1 cellular context compared by ENCODE assay signal in the genomic region with DNA sequence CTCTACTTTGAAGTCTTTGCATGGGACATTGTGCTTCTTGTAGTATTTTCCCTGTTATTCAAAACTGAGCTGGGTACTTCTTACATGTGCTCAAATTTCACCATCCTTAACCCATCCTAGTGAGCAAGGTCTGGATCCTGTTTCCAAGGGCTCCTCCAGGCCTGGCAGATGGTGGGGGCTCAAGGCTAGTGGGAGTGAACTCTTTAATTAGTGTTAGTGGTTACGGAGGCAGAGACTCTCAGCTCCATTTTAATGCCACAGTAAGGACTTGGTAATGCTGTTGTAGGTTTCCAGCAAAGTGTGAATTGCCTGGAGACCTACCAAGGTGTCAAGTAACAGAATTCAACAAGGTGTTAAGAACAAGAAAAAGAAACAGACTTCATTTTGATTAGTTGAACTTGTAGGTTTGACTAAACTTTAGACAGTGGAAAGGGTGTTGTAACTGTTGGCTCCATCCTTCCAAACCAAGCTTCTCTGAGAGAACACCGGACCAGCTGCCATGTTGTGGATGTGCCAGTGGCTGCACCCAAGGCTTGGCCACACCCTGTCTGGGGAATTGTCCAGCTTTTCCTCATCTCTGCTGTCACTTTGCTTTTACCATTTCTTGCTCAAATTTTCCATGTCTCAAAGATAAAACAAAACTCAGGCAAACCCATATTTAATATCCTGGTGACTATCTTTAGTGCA.
TF ChIP-seq lines count a peak whose summit lies in the region.

No MANE protein-coding gene starts in this region.

TF ChIP-seq in K562, 482 proteins besides CTCF, POLR2A, EP300 and RAD21:
- TF ChIP-seq SMARCE1 (IDR thresholded peaks at IDR 0.05): no peak
- TF ChIP-seq ZNF507 (tag; conservative IDR thresholded peaks at IDR 0.05): no peak
- TF ChIP-seq MAZ (CRISPR knock-in tag; conservative IDR thresholded peaks at IDR 0.05 in 1 of 2, IDR thresholded peaks at IDR 0.05 in 1 of 2): no peak
- TF ChIP-seq, protein P1, sequence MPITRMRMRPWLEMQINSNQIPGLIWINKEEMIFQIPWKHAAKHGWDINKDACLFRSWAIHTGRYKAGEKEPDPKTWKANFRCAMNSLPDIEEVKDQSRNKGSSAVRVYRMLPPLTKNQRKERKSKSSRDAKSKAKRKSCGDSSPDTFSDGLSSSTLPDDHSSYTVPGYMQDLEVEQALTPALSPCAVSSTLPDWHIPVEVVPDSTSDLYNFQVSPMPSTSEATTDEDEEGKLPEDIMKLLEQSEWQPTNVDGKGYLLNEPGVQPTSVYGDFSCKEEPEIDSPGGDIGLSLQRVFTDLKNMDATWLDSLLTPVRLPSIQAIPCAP (CRISPR knock-in tag; IDR thresholded peaks at IDR 0.05; ENCODE audit: borderline replicate concordance): no peak
- no peak for TF ChIP-seq FUS (optimal IDR thresholded peaks at IDR 0.05; ENCODE audit: low read depth, low read length)
- TF ChIP-seq MIER1 (IDR thresholded peaks at IDR 0.05; ENCODE audit: low read depth): no peak
- TF ChIP-seq, protein P2, sequence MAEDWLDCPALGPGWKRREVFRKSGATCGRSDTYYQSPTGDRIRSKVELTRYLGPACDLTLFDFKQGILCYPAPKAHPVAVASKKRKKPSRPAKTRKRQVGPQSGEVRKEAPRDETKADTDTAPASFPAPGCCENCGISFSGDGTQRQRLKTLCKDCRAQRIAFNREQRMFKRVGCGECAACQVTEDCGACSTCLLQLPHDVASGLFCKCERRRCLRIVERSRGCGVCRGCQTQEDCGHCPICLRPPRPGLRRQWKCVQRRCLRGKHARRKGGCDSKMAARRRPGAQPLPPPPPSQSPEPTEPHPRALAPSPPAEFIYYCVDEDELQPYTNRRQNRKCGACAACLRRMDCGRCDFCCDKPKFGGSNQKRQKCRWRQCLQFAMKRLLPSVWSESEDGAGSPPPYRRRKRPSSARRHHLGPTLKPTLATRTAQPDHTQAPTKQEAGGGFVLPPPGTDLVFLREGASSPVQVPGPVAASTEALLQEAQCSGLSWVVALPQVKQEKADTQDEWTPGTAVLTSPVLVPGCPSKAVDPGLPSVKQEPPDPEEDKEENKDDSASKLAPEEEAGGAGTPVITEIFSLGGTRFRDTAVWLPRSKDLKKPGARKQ (CRISPR knock-in tag; IDR thresholded peaks at IDR 0.05): no peak
- TF ChIP-seq, protein P3, sequence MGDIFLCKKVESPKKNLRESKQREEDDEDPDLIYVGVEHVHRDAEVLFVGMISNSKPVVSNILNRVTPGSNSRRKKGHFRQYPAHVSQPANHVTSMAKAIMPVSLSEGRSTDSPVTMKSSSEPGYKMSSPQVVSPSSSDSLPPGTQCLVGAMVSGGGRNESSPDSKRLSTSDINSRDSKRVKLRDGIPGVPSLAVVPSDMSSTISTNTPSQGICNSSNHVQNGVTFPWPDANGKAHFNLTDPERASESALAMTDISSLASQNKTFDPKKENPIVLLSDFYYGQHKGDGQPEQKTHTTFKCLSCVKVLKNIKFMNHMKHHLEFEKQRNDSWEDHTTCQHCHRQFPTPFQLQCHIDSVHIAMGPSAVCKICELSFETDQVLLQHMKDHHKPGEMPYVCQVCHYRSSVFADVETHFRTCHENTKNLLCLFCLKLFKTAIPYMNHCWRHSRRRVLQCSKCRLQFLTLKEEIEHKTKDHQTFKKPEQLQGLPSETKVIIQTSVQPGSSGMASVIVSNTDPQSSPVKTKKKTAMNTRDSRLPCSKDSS (IDR thresholded peaks at IDR 0.05; ENCODE audit: low read depth, partially characterized antibody): no peak
- TF ChIP-seq, protein P4, sequence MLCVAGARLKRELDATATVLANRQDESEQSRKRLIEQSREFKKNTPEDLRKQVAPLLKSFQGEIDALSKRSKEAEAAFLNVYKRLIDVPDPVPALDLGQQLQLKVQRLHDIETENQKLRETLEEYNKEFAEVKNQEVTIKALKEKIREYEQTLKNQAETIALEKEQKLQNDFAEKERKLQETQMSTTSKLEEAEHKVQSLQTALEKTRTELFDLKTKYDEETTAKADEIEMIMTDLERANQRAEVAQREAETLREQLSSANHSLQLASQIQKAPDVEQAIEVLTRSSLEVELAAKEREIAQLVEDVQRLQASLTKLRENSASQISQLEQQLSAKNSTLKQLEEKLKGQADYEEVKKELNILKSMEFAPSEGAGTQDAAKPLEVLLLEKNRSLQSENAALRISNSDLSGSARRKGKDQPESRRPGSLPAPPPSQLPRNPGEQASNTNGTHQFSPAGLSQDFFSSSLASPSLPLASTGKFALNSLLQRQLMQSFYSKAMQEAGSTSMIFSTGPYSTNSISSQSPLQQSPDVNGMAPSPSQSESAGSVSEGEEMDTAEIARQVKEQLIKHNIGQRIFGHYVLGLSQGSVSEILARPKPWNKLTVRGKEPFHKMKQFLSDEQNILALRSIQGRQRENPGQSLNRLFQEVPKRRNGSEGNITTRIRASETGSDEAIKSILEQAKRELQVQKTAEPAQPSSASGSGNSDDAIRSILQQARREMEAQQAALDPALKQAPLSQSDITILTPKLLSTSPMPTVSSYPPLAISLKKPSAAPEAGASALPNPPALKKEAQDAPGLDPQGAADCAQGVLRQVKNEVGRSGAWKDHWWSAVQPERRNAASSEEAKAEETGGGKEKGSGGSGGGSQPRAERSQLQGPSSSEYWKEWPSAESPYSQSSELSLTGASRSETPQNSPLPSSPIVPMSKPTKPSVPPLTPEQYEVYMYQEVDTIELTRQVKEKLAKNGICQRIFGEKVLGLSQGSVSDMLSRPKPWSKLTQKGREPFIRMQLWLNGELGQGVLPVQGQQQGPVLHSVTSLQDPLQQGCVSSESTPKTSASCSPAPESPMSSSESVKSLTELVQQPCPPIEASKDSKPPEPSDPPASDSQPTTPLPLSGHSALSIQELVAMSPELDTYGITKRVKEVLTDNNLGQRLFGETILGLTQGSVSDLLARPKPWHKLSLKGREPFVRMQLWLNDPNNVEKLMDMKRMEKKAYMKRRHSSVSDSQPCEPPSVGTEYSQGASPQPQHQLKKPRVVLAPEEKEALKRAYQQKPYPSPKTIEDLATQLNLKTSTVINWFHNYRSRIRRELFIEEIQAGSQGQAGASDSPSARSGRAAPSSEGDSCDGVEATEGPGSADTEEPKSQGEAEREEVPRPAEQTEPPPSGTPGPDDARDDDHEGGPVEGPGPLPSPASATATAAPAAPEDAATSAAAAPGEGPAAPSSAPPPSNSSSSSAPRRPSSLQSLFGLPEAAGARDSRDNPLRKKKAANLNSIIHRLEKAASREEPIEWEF (CRISPR knock-in tag; IDR thresholded peaks at IDR 0.05): no peak
- TF ChIP-seq, protein P5, sequence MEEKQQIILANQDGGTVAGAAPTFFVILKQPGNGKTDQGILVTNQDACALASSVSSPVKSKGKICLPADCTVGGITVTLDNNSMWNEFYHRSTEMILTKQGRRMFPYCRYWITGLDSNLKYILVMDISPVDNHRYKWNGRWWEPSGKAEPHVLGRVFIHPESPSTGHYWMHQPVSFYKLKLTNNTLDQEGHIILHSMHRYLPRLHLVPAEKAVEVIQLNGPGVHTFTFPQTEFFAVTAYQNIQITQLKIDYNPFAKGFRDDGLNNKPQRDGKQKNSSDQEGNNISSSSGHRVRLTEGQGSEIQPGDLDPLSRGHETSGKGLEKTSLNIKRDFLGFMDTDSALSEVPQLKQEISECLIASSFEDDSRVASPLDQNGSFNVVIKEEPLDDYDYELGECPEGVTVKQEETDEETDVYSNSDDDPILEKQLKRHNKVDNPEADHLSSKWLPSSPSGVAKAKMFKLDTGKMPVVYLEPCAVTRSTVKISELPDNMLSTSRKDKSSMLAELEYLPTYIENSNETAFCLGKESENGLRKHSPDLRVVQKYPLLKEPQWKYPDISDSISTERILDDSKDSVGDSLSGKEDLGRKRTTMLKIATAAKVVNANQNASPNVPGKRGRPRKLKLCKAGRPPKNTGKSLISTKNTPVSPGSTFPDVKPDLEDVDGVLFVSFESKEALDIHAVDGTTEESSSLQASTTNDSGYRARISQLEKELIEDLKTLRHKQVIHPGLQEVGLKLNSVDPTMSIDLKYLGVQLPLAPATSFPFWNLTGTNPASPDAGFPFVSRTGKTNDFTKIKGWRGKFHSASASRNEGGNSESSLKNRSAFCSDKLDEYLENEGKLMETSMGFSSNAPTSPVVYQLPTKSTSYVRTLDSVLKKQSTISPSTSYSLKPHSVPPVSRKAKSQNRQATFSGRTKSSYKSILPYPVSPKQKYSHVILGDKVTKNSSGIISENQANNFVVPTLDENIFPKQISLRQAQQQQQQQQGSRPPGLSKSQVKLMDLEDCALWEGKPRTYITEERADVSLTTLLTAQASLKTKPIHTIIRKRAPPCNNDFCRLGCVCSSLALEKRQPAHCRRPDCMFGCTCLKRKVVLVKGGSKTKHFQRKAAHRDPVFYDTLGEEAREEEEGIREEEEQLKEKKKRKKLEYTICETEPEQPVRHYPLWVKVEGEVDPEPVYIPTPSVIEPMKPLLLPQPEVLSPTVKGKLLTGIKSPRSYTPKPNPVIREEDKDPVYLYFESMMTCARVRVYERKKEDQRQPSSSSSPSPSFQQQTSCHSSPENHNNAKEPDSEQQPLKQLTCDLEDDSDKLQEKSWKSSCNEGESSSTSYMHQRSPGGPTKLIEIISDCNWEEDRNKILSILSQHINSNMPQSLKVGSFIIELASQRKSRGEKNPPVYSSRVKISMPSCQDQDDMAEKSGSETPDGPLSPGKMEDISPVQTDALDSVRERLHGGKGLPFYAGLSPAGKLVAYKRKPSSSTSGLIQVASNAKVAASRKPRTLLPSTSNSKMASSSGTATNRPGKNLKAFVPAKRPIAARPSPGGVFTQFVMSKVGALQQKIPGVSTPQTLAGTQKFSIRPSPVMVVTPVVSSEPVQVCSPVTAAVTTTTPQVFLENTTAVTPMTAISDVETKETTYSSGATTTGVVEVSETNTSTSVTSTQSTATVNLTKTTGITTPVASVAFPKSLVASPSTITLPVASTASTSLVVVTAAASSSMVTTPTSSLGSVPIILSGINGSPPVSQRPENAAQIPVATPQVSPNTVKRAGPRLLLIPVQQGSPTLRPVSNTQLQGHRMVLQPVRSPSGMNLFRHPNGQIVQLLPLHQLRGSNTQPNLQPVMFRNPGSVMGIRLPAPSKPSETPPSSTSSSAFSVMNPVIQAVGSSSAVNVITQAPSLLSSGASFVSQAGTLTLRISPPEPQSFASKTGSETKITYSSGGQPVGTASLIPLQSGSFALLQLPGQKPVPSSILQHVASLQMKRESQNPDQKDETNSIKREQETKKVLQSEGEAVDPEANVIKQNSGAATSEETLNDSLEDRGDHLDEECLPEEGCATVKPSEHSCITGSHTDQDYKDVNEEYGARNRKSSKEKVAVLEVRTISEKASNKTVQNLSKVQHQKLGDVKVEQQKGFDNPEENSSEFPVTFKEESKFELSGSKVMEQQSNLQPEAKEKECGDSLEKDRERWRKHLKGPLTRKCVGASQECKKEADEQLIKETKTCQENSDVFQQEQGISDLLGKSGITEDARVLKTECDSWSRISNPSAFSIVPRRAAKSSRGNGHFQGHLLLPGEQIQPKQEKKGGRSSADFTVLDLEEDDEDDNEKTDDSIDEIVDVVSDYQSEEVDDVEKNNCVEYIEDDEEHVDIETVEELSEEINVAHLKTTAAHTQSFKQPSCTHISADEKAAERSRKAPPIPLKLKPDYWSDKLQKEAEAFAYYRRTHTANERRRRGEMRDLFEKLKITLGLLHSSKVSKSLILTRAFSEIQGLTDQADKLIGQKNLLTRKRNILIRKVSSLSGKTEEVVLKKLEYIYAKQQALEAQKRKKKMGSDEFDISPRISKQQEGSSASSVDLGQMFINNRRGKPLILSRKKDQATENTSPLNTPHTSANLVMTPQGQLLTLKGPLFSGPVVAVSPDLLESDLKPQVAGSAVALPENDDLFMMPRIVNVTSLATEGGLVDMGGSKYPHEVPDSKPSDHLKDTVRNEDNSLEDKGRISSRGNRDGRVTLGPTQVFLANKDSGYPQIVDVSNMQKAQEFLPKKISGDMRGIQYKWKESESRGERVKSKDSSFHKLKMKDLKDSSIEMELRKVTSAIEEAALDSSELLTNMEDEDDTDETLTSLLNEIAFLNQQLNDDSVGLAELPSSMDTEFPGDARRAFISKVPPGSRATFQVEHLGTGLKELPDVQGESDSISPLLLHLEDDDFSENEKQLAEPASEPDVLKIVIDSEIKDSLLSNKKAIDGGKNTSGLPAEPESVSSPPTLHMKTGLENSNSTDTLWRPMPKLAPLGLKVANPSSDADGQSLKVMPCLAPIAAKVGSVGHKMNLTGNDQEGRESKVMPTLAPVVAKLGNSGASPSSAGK (IDR thresholded peaks at IDR 0.05): no peak
- TF ChIP-seq SMAD3 (CRISPR knock-in tag; conservative IDR thresholded peaks at IDR 0.05): no peak
